ENCODE assay signal across 17 cellular contexts in the genomic region with DNA sequence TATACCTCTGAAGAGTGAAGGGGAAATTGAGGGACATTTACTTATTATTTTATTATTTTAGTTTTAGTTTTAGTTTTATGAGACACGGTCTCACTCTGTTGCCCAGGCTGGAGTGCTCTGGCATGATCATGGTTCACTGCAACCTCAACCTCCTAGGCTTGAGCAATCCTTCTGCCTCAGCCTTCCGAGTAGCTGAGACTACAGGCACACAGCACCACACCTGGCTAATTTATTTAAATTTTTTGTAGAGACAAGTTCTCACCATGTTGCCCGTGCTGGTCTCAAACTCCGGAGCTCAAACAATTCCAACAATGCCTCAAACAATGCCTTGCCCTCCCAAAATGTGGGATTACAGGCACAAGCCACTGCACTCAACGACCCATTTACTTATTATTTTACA.
DNase-seq lines count a peak whose midpoint lies in the region; ATAC-seq and TF ChIP-seq lines count a peak whose summit lies in the region.
"Had no signal": no experiment of that assay in that cellular context is flagged by ENCODE, and none has a peak within 500 bp of the region (broad histone marks: within the 10 kb centered on the region; RNA-seq: fewer than 3 reads in every experiment).

No MANE protein-coding gene starts in this region.

- no peaks in the 10 kb centered on the region for H3K36me3 Mint-ChIP-seq in immature natural killer cell
- H3K36me3 Mint-ChIP-seq: brain; CD4-positive, CD25-positive, alpha-beta regulatory T cell had no signal

- no peaks in the 10 kb centered on the region for H4K20me1 ChIP-seq in OCI-LY1 (ENCODE audit: insufficient read depth, low read length)

- no peaks in the 10 kb centered on the region for H3K36me3 ChIP-seq in OCI-LY1 (ENCODE audit: insufficient read depth, low read length)
- H3K36me3 ChIP-seq: left ventricle myocardium inferior, thoracic aorta had no signal

- H3K27me3 Mint-ChIP-seq in immature natural killer cell (ENCODE audit: low read depth in 3 of 3): peaks cover 0 to 2% (median 0%) of the 10 kb centered on the region in 3 donors
- H3K27me3 Mint-ChIP-seq: brain; naive thymus-derived CD4-positive, alpha-beta T cell had no signal

- peaks cover 4% of the 10 kb centered on the region for H3K9me3 ChIP-seq in OCI-LY1 (ENCODE audit: low read length)

- peak overlapping the region; percentile 10 for H3K4me3 ChIP-seq in OCI-LY1 (ENCODE audit: low read depth, low read length, poor library complexity, severe bottlenecking)
- H3K4me3 ChIP-seq: left ventricle myocardium inferior, psoas muscle, thoracic aorta had no signal

- ATAC-seq in GM19025 (IDR thresholded peaks at IDR 0.05; ENCODE audit: low read depth, unreplicated experiment): peak; percentile 25
- ATAC-seq in HG02759 (IDR thresholded peaks at IDR 0.05; ENCODE audit: unreplicated experiment): peak; percentile 57
- ATAC-seq: naive thymus-derived CD4-positive, alpha-beta T cell; psoas muscle had no signal

- H3K9ac ChIP-seq in OCI-LY1 (ENCODE audit: low read length): no peak overlapping the region

- no peak for TF ChIP-seq CTCF in OCI-LY1 (IDR thresholded peaks at IDR 0.05; ENCODE audit: low read length)

- peaks cover 34% of the 10 kb centered on the region for H3K4me1 ChIP-seq in OCI-LY1 (ENCODE audit: insufficient read depth, low read length, severe bottlenecking)
- H3K4me1 ChIP-seq: psoas muscle had no signal

- no peaks in the 10 kb centered on the region for H3K79me2 ChIP-seq in OCI-LY1 (ENCODE audit: insufficient read depth, low read length)

- H3K4me3 Mint-ChIP-seq in immature natural killer cell: no peak overlapping the region
- H3K4me3 Mint-ChIP-seq: activated naive CD4-positive, alpha-beta T cell treated with anti-CD3 and anti-CD28 coated beads for 36 hours; brain; CD4-positive, CD25-positive, alpha-beta regulatory T cell; naive thymus-derived CD4-positive, alpha-beta T cell had no signal

- H3K9me2 ChIP-seq in OCI-LY1 (ENCODE audit: low read depth, low read length): no peaks in the 10 kb centered on the region

- H3K27ac Mint-ChIP-seq in immature natural killer cell: no peak overlapping the region
- H3K27ac Mint-ChIP-seq: activated naive CD4-positive, alpha-beta T cell treated with anti-CD3 and anti-CD28 coated beads for 36 hours; brain; CD4-positive, CD25-positive, alpha-beta regulatory T cell had no signal

- DNase-seq in immature natural killer cell (no peak), NCI-H2227 treated with DMSO at 0.1 percent for 48 hours (lab: John Stamatoyannopoulos, UW) (no peak), DMS 273 (lab: John Stamatoyannopoulos, UW; ENCODE audit: unreplicated experiment) (no peak)
- DNase-seq in activated CD4-positive, alpha-beta T cell treated with anti-CD3 and anti-CD28 coated beads, Interleukin-2, amount 50 U/mL, for 4 hours: no peak
- DNase-seq: activated CD8-positive, alpha-beta memory T cell treated with anti-CD3 and anti-CD28 coated beads, Interleukin-2, amount 50 U/mL, for 48 hours; activated naive CD4-positive, alpha-beta T cell treated with anti-CD3 and anti-CD28 coated beads for 36 hours; CD4-positive, CD25-positive, alpha-beta regulatory T cell; left ventricle myocardium inferior; naive thymus-derived CD4-positive, alpha-beta T cell; NCI-H2029; NCI-H69; psoas muscle had no signal

- H3F3A ChIP-seq in OCI-LY1 (ENCODE audit: insufficient read depth, low read length): no peaks in the 10 kb centered on the region

- no peaks in the 10 kb centered on the region for H3K4me1 Mint-ChIP-seq in immature natural killer cell

- peak overlapping the region; percentile 62 for H3K27ac ChIP-seq in OCI-LY1 (ENCODE audit: low read depth, low read length, poor library complexity, severe bottlenecking)
- H3K27ac ChIP-seq: left ventricle myocardium inferior, psoas muscle, thoracic aorta had no signal

- peak overlapping the region; percentile 96 for H2AFZ ChIP-seq in OCI-LY1 (ENCODE audit: low read length)

- H3K27me3 ChIP-seq in OCI-LY1 (ENCODE audit: insufficient read depth, low read length): no peaks in the 10 kb centered on the region

- H3K9me3 Mint-ChIP-seq in immature natural killer cell: peaks cover 0 to 10% (median under 1%) of the 10 kb centered on the region in 6 donors

- peak overlapping the region; percentile 32 for H3K4me2 ChIP-seq in OCI-LY1 (ENCODE audit: low read length)
